19 cellular contexts compared by ENCODE assay signal in genomic region chr9:70610287-70610644, GRCh38.
"Had no signal": no experiment of that assay in that cellular context is flagged by ENCODE, and none has a peak within 500 bp of the region (broad histone marks: within the 10 kb centered on the region; RNA-seq: fewer than 3 reads in every experiment).

No MANE protein-coding gene starts in this region.

- DNase-seq: activated CD4-positive, alpha-beta memory T cell treated with anti-CD3 and anti-CD28 coated beads for 36 hours; activated CD4-positive, alpha-beta T cell treated with anti-CD3 and anti-CD28 coated beads, Interleukin-2, amount 10 ng/mL, durations not matched to agents 7 days and 5 days; activated CD4-positive, CD25-positive, alpha-beta regulatory T cell; activated T-cell treated with anti-CD3 and anti-CD28 coated beads, Interleukin-2, amount 50 U/mL, for 72 hours; Karpas-422; MM.1S; NCI-H1105; NCI-H1436; NCI-H187; NCI-H2081 treated with DMSO at 0.1 percent for 48 hours; NCI-H524; SHP77 treated with DMSO at 0.1 percent for 48 hours; T-helper 17 cell; T1000 had no signal

- H3K27ac Mint-ChIP-seq: activated CD4-positive, alpha-beta memory T cell treated with anti-CD3 and anti-CD28 coated beads for 36 hours; activated CD4-positive, alpha-beta T cell treated with anti-CD3 and anti-CD28 coated beads, Interleukin-2, amount 10 ng/mL, durations not matched to agents 7 days and 5 days; activated T-cell treated with anti-CD3 and anti-CD28 coated beads, Interleukin-2, amount 50 U/mL, for 72 hours; activated T-helper 2 cell treated with anti-CD3 and anti-CD28 coated beads, Interferon-gamma antibody, Interleukin-2, Interleukin-4, amounts not matched to agents 10 μg/mL and 5 μg/mL and 100 μg/mL, durations not matched to agents 14 hours and 24 hours and 36 hours; T-helper 17 cell had no signal

- H3K4me3 ChIP-seq: K562 had no signal

- H3K4me1 Mint-ChIP-seq: T-helper 17 cell had no signal

- H3K9me3 Mint-ChIP-seq: activated CD4-positive, alpha-beta memory T cell treated with anti-CD3 and anti-CD28 coated beads for 36 hours; activated CD4-positive, alpha-beta T cell treated with anti-CD3 and anti-CD28 coated beads, Interleukin-2, amount 10 ng/mL, durations not matched to agents 7 days and 5 days; activated naive CD4-positive, alpha-beta T cell treated with anti-CD3 and anti-CD28 coated beads, Interleukin-2, amount 50 U/mL, for 24 hours; activated T-cell treated with anti-CD3 and anti-CD28 coated beads, Interleukin-2, amount 50 U/mL, for 72 hours; activated T-helper 2 cell treated with anti-CD3 and anti-CD28 coated beads, Interferon-gamma antibody, Interleukin-2, Interleukin-4, amounts not matched to agents 10 μg/mL and 5 μg/mL and 100 μg/mL, durations not matched to agents 14 hours and 24 hours and 36 hours had no signal

- H3K36me3 Mint-ChIP-seq: activated CD4-positive, alpha-beta memory T cell treated with anti-CD3 and anti-CD28 coated beads for 36 hours; activated naive CD4-positive, alpha-beta T cell treated with anti-CD3 and anti-CD28 coated beads, Interleukin-2, amount 50 U/mL, for 24 hours had no signal

- H3K27ac ChIP-seq: VCaP had no signal

- H3K27me3 Mint-ChIP-seq: activated CD4-positive, alpha-beta memory T cell treated with anti-CD3 and anti-CD28 coated beads for 36 hours; activated naive CD4-positive, alpha-beta T cell treated with anti-CD3 and anti-CD28 coated beads, Interleukin-2, amount 50 U/mL, for 24 hours had no signal

- ATAC-seq: K562, PC-3, T-helper 17 cell had no signal

- H3K4me3 Mint-ChIP-seq: activated CD4-positive, alpha-beta memory T cell treated with anti-CD3 and anti-CD28 coated beads for 36 hours; activated CD4-positive, alpha-beta T cell treated with anti-CD3 and anti-CD28 coated beads, Interleukin-2, amount 10 ng/mL, durations not matched to agents 7 days and 5 days; activated naive CD4-positive, alpha-beta T cell treated with anti-CD3 and anti-CD28 coated beads, Interleukin-2, amount 50 U/mL, for 24 hours; activated T-cell treated with anti-CD3 and anti-CD28 coated beads, Interleukin-2, amount 50 U/mL, for 72 hours; T-helper 17 cell had no signal
